Comparison of ENCODE assay signal across 1 cellular context in genomic region chr1:15444476-15445389, GRCh38.
TF ChIP-seq lines count a peak whose summit lies in the region.

No MANE protein-coding gene starts in this region.

TF ChIP-seq in IMR-90, 13 proteins besides CTCF, POLR2A, EP300 and RAD21:
- TF ChIP-seq NFE2L2 (IDR thresholded peaks at IDR 0.05; ENCODE audit: low read depth, low read length) (no peak), RFX5 (IDR thresholded peaks at IDR 0.05; ENCODE audit: low read depth, low read length) (no peak), CEBPB (IDR thresholded peaks at IDR 0.05; ENCODE audit: low read depth, low read length) (no peak), MAZ (IDR thresholded peaks at IDR 0.05; ENCODE audit: borderline replicate concordance, low read depth, low read length) (no peak), MXI1 (IDR thresholded peaks at IDR 0.05; ENCODE audit: borderline replicate concordance, low read depth, low read length) (no peak), RCOR1 (IDR thresholded peaks at IDR 0.05; ENCODE audit: insufficient replicate concordance, low read length) (no peak), MAFK (IDR thresholded peaks at IDR 0.05; ENCODE audit: low read depth, low read length) (no peak)
